ENCODE assay signal across 1 cellular context in genomic region chr2:238172439-238172838, GRCh38.
TF ChIP-seq lines count a peak whose summit lies in the region.

No MANE protein-coding gene starts in this region.

TF ChIP-seq in K562, 482 proteins besides CTCF, POLR2A, EP300 and RAD21:
- TF ChIP-seq POLR2G (IDR thresholded peaks at IDR 0.05; ENCODE audit: low read depth, low read length) (0 out of 2 replicates have a peak, but pooled peaks have one; percentile 26), HLTF (IDR thresholded peaks at IDR 0.05) (no peak)
